In the genomic region with DNA sequence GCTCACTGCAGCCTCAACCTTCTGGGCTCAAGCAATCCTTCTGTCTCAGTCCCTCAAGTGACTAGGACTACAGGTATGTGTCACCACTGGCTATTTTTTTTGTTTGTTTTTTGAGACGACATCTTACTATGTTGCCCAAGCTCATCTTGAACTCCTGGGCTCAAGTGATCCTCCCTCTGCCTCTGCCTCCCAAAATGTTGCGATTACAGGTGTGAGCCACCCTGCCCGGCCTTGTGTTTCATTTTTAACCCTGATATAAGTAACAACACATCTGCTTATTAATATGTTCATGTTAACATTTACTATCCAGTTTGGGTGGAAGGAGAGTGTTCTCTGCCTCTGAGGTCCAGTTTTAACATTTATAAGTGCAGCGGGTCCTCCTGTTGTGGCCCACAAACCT, we compare ENCODE assay signal across 24 cellular contexts. TPM values are rescaled to one million over a fixed set of nuclear protein-coding genes. Genes with fewer than 3 reads are reported as not detected.
DNase-seq lines count a peak whose midpoint lies in the region; ATAC-seq, FAIRE-seq and TF ChIP-seq lines count a peak whose summit lies in the region.
"Had no signal": no experiment of that assay in that cellular context is flagged by ENCODE, and none has a peak within 500 bp of the region (broad histone marks: within the 10 kb centered on the region; RNA-seq: fewer than 3 reads in every experiment).

No MANE protein-coding gene starts in this region.

- H3K9me3 ChIP-seq in GM23248 (ENCODE audit: low read depth) (no peaks in the 10 kb centered on the region), right lobe of liver (no peaks in the 10 kb centered on the region)

- DNase-seq in GM23248 (no peak), fibroblast of mammary gland (ENCODE audit: low read depth) (no peak), right lobe of liver (no peak), RPMI8226 (no peak), H54 (ENCODE audit: insufficient read length, low spot score) (no peak), mesothelial cell of epicardium (ENCODE audit: low spot score in 2 of 2, unreplicated experiment in 2 of 2) (no peak), GM13976 (ENCODE audit: low spot score) (no peak)
- DNase-seq: ACHN; activated CD4-positive, alpha-beta T cell treated with anti-CD3 and anti-CD28 coated beads for 48 hours; effector memory CD8-positive, alpha-beta T cell; glutamatergic neuron; NCI-H1417; NCI-H2107; NCI-H446 treated with DMSO at 0.1 percent for 48 hours; PC-9; retina; stimulated activated CD4-positive, alpha-beta T cell treated with anti-CD3 and anti-CD28 coated beads, Interleukin-12 subunit alpha, Interleukin-12 subunit beta, amount 100 ng/mL, for 4 hours; stimulated activated CD4-positive, alpha-beta T cell treated with anti-CD3 and anti-CD28 coated beads, Interleukin-4, amount 100 ng/mL, for 4 hours; T-helper 1 cell had no signal

- no peaks in the 10 kb centered on the region for H3K27me3 ChIP-seq in GM23248 (replicated peaks; ENCODE audit: insufficient read depth)
- no peaks in the 10 kb centered on the region for H3K27me3 ChIP-seq in right lobe of liver

- peak overlapping the region; percentile 66 for H3K9ac ChIP-seq in GM23248

- no peak for FAIRE-seq in H54 (lab: Jason Lieb, UNC)

- WGBS in GM23248 (ENCODE audit: low coverage in 1 of 2, low lambda C conversion rate in 2 of 2, missing lambda C conversion rate in 2 of 2), 2 experiments, result 87 to 89% methylated on average over 4 of the region's 4 CpGs
- WGBS in right lobe of liver (ENCODE audit: insufficient coverage, low coverage, low lambda C conversion rate, missing lambda C conversion rate), result 39% methylated on average over 4 of the region's 4 CpGs

- peak overlapping the region; percentile 80 for H3K4me3 ChIP-seq in GM23248
- peak overlapping the region; percentile 78 for H3K4me3 ChIP-seq in fibroblast of mammary gland (ENCODE audit: control insufficient read depth, low read depth, low read length)
- H3K4me3 ChIP-seq in right lobe of liver, result peak overlapping the region; percentile 68 to 89 (median 71)
- H3K4me3 ChIP-seq in skin epidermis, result peak overlapping the region in 3 of 7 experiments; percentile 1 to 54 (median 48)
- H3K4me3 ChIP-seq: PC-9 had no signal

- peaks cover 36% of the 10 kb centered on the region for H3F3A ChIP-seq in GM23248 (ENCODE audit: insufficient read depth)

- H3K4me1 ChIP-seq in GM23248 (ENCODE audit: insufficient read depth), result peaks cover 42% of the 10 kb centered on the region
- H3K4me1 ChIP-seq in right lobe of liver, result peaks cover 0 to 49% (median 25%) of the 10 kb centered on the region in 4 donors

- H3K27me3 Mint-ChIP-seq in mesothelial cell of epicardium (ENCODE audit: low read depth), result peaks cover 42% of the 10 kb centered on the region

- H2AFZ ChIP-seq in GM23248, result peak overlapping the region; percentile 85
- H2AFZ ChIP-seq: PC-9 had no signal

- no peaks in the 10 kb centered on the region for H3K9me2 ChIP-seq in GM23248 (ENCODE audit: insufficient read depth)

- peak overlapping the region; percentile 92 for H3K4me2 ChIP-seq in GM23248 (ENCODE audit: unreplicated experiment)
- H3K4me2 ChIP-seq: PC-9 had no signal

- no peak overlapping the region for H3K27ac Mint-ChIP-seq in mesothelial cell of epicardium
- H3K27ac Mint-ChIP-seq: activated T-helper 17 cell treated with anti-CD3 and anti-CD28 coated beads, Interleukin-2, amount 50 U/mL, for 72 hours; effector memory CD8-positive, alpha-beta T cell; stimulated activated naive CD8-positive, alpha-beta T cell treated with anti-CD3 and anti-CD28 coated beads, Interleukin-15, Interleukin-2, amounts not matched to agents 100 ng/mL and 50 ng/mL, for 24 hours had no signal

- peak in 1 of 4 donors; percentile 1 for ATAC-seq in right lobe of liver
- ATAC-seq: activated T-helper 17 cell treated with anti-CD3 and anti-CD28 coated beads, Interleukin-2, amount 50 U/mL, for 72 hours; effector memory CD8-positive, alpha-beta T cell had no signal

- in situ Hi-C loops in GM23248 (cut with MboI) (no loop called here), GM13976 (cut with MboI; ENCODE audit: low sequenced_read_pairs, unreplicated experiment) (no loop called here)

- peaks cover 28% of the 10 kb centered on the region for H3K4me1 Mint-ChIP-seq in mesothelial cell of epicardium

- TF ChIP-seq CTCF in fibroblast of mammary gland (conservative IDR thresholded peaks at IDR 0.05; ENCODE audit: control insufficient read depth, insufficient read depth, low read depth, low read length), result no peak
- no peak for TF ChIP-seq CTCF in right lobe of liver (IDR thresholded peaks at IDR 0.05)
- no peak for TF ChIP-seq CTCF in mesothelial cell of epicardium (IDR thresholded peaks at IDR 0.05; ENCODE audit: unreplicated experiment)
- TF ChIP-seq CTCF in GM13976 (IDR thresholded peaks at IDR 0.05; ENCODE audit: borderline replicate concordance, control extremely low read depth, extremely low read depth, insufficient read depth, missing control alignments), result no peak

- no peak overlapping the region for H3K4me3 Mint-ChIP-seq in mesothelial cell of epicardium
- H3K4me3 Mint-ChIP-seq: activated T-helper 17 cell treated with anti-CD3 and anti-CD28 coated beads, Interleukin-2, amount 50 U/mL, for 72 hours; effector memory CD8-positive, alpha-beta T cell; stimulated activated naive CD8-positive, alpha-beta T cell treated with anti-CD3 and anti-CD28 coated beads, Interleukin-15, Interleukin-2, amounts not matched to agents 100 ng/mL and 50 ng/mL, for 24 hours had no signal

- H3K36me3 Mint-ChIP-seq in mesothelial cell of epicardium, result no peaks in the 10 kb centered on the region

- intact Hi-C loops in right lobe of liver (cut with DNase I), result no loop called here

- H3K9me3 Mint-ChIP-seq in mesothelial cell of epicardium, result no peaks in the 10 kb centered on the region
- H3K9me3 Mint-ChIP-seq: activated T-helper 17 cell treated with anti-CD3 and anti-CD28 coated beads, Interleukin-2, amount 50 U/mL, for 72 hours; effector memory CD8-positive, alpha-beta T cell; stimulated activated naive CD8-positive, alpha-beta T cell treated with anti-CD3 and anti-CD28 coated beads, Interleukin-15, Interleukin-2, amounts not matched to agents 100 ng/mL and 50 ng/mL, for 24 hours had no signal

- no peaks in the 10 kb centered on the region for H4K20me1 ChIP-seq in GM23248 (ENCODE audit: insufficient read depth)

- H3K36me3 ChIP-seq in GM23248 (ENCODE audit: low read depth) (no peaks in the 10 kb centered on the region), right lobe of liver (no peaks in the 10 kb centered on the region)

- peak overlapping the region; percentile 71 for H3K27ac ChIP-seq in GM23248
- H3K27ac ChIP-seq in right lobe of liver, result peak overlapping the region; percentile 84 to 95 (median 89)
- H3K27ac ChIP-seq in skin epidermis, result peak overlapping the region in 13 of 21 experiments; percentile 10 to 94 (median 85)
- H3K27ac ChIP-seq: C4-2B, PC-9 had no signal

- no peaks in the 10 kb centered on the region for H3K79me2 ChIP-seq in GM23248 (ENCODE audit: insufficient read depth)

- TF ChIP-seq POLR2A in right lobe of liver (IDR thresholded peaks at IDR 0.05), result no peak
- no peak for TF ChIP-seq POLR2A in H54 (IDR thresholded peaks at IDR 0.05; ENCODE audit: low read depth, low read length)

RNA-seq across cellular contexts. Expression of a gene that starts 3.1 kb away (rescaled TPM):
- total RNA-seq in GM23248 (2014; rRNA removed; shearing (Covaris generic)), result 7.5 and 9.3 TPM in 2 replicates
- 10.9 and 11.0 TPM in 2 replicates for polyA plus RNA-seq in GM23248 (2016; fragmentation: Nextera tagmentation; extraction: Ambion mirVana)
- total RNA-seq in right lobe of liver, result 10 to 100 TPM; 28.2 to 86.0 (median 45.0) TPM
- total RNA-seq in mesothelial cell of epicardium, result 1.7 to 2.1 TPM (median 1.8 TPM) in 3 replicates
- total RNA-seq: activated T-helper 17 cell treated with anti-CD3 and anti-CD28 coated beads, Interleukin-2, amount 50 U/mL, for 72 hours; Daoy; PC-9 had no signal
